Comparison of ENCODE assay signal across 9 cellular contexts in the genomic region with DNA sequence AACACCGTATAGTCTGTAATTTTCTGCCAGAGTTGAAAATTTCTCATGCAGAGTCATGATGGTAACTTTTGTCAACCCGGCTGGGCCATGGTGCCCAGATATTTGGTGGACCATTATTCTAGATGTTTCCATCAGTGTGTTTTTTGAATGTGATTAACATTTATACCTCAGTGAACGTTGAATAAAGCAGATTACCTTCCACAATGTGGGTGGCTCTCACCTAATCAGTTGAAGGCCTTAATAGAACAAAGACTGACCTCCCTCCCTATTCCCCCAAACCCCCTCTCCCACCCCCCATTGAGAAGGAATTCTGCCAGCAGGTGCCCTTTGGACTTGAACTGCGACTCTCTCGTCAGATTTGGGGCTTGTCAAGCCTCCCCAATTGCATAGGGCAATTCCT. TPM values are rescaled to one million over a fixed set of nuclear protein-coding genes. Genes with fewer than 3 reads are reported as not detected.
"Had no signal": no experiment of that assay in that cellular context is flagged by ENCODE, and none has a peak within 500 bp of the region (broad histone marks: within the 10 kb centered on the region; RNA-seq: fewer than 3 reads in every experiment).

No MANE protein-coding gene starts in this region.

- H3K4me3 ChIP-seq: GM12878 had no signal

- DNase-seq: GDM1, GF-D8 had no signal

- FAIRE-seq: G401.6, GM12878, GM12891, GM12892, GM18507, GM19239 had no signal

- ATAC-seq: GM12878 had no signal

RNA-seq across cellular contexts. Expression of gene CA5A, which starts 6.4 kb away (rescaled TPM):
- total RNA-seq: G401, GM12878 had no signal
- polyA plus RNA-seq: GM12878 had no signal
